In the genomic region with DNA sequence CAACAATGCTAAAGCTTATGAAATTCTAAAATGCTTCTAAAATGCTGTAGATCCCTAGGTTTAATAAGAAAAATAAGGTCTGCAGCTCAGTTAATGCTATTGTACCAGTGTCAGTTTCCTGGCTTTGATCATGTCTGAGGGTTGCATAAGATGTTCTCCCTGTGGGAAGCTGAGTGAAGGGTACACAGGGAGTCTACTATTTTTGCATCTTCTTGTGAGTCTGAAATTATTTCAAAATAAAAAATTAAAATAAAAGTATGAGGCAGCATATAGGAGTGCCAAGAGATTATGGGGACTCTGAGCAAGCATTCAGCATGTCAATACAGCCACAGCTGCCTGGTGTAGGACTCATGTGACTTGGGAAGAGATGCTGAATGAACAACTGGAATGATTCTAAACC, we compare ENCODE assay signal across 25 cellular contexts.
"Had no signal": no experiment of that assay in that cellular context is flagged by ENCODE, and none has a peak within 500 bp of the region (broad histone marks: within the 10 kb centered on the region; RNA-seq: fewer than 3 reads in every experiment).

No MANE protein-coding gene starts in this region.

- ATAC-seq: activated CD8-positive, alpha-beta T cell treated with anti-CD3 and anti-CD28 coated beads, Interleukin-2, amount 10 ng/mL, durations not matched to agents 7 days and 5 days; WTC11 had no signal

- H3K27me3 ChIP-seq: breast epithelium, Peyer's patch, SJCRH30 had no signal

- H3K36me3 ChIP-seq: breast epithelium, Peyer's patch, SJCRH30 had no signal

- H3K4me2 ChIP-seq: SK-N-SH had no signal

- H3K9me3 ChIP-seq: breast epithelium, Peyer's patch, SJCRH30, SK-N-SH had no signal

- DNase-seq: activated CD4-positive, alpha-beta T cell treated with anti-CD3 and anti-CD28 coated beads for 48 hours; activated CD4-positive, alpha-beta T cell treated with anti-CD3 and anti-CD28 coated beads, Interleukin-2, amount 50 U/mL, for 4 hours; activated CD4-positive, CD25-positive, alpha-beta regulatory T cell treated with anti-CD3 and anti-CD28 coated beads, Interleukin-2, amount 50 U/mL, for 72 hours; activated CD8-positive, alpha-beta memory T cell treated with anti-CD3 and anti-CD28 coated beads, Interleukin-2, amount 50 U/mL, for 48 hours; activated CD8-positive, alpha-beta T cell treated with anti-CD3 and anti-CD28 coated beads, Interleukin-2, amount 10 ng/mL, durations not matched to agents 7 days and 5 days; activated naive CD4-positive, alpha-beta T cell treated with anti-CD3 and anti-CD28 coated beads, Interleukin-2, amount 50 U/mL, for 16 hours; activated naive CD8-positive, alpha-beta T cell treated with anti-CD3 and anti-CD28 coated beads, Interleukin-2, amount 10 ng/mL, durations not matched to agents 7 days and 5 days; activated T-cell treated with anti-CD3 and anti-CD28 coated beads, Interleukin-2, amount 50 U/mL, for 1 hour; aorta; central memory CD4-positive, alpha-beta T cell; NCI-H1105 treated with DMSO at 0.1 percent for 48 hours; NCI-H146; NCI-H187 treated with DMSO at 0.1 percent for 48 hours; NCI-H2081 treated with DMSO at 0.1 percent for 48 hours; NCI-H446; NCI-H524; NCI-H774; Peyer's patch; Right ventricle myocardium superior; SJCRH30; SK-N-SH; SW 1271 had no signal

- H3K27ac ChIP-seq: RWPE1, SJCRH30 had no signal

- H3K9ac ChIP-seq: SK-N-SH had no signal

- H3K4me3 ChIP-seq: breast epithelium, Peyer's patch, SJCRH30 had no signal

- H3K9me2 ChIP-seq: SK-N-SH had no signal

- H3K4me1 ChIP-seq: SJCRH30 had no signal
